In genomic region chr3:161349529-161350278, GRCh38 we compare ENCODE assay signal across 8 cellular contexts. TPM values are rescaled to one million over a fixed set of nuclear protein-coding genes. Genes with fewer than 3 reads are reported as not detected.
A peak's percentile ranks its signal among the peaks of the same experiment; 100 is the strongest.
DNase-seq lines count a peak whose midpoint lies in the region; ATAC-seq and TF ChIP-seq lines count a peak whose summit lies in the region.

No MANE protein-coding gene starts in this region.

- H3K27me3 Mint-ChIP-seq in activated CD4-positive, alpha-beta T cell treated with anti-CD3 and anti-CD28 coated beads, Interleukin-2, amount 10 ng/mL, durations not matched to agents 24 days and 14 days = peaks cover 46% of the 10 kb centered on the region
- no peaks in the 10 kb centered on the region for H3K27me3 Mint-ChIP-seq in glutamatergic neuron (ENCODE audit: unreplicated experiment)

- H3K4me3 ChIP-seq in fibroblast of villous mesenchyme (ENCODE audit: low read depth, low read length) = no peak overlapping the region

- H3K9me3 Mint-ChIP-seq in activated CD4-positive, alpha-beta T cell treated with anti-CD3 and anti-CD28 coated beads, Interleukin-2, amount 10 ng/mL, durations not matched to agents 24 days and 14 days = no peaks in the 10 kb centered on the region
- H3K9me3 Mint-ChIP-seq in glutamatergic neuron (ENCODE audit: unreplicated experiment) = no peaks in the 10 kb centered on the region

- peaks cover 8% of the 10 kb centered on the region for H3K4me1 Mint-ChIP-seq in activated CD4-positive, alpha-beta T cell treated with anti-CD3 and anti-CD28 coated beads, Interleukin-2, amount 10 ng/mL, durations not matched to agents 24 days and 14 days
- peaks cover 6% of the 10 kb centered on the region for H3K4me1 Mint-ChIP-seq in glutamatergic neuron (ENCODE audit: low read depth, unreplicated experiment)

- peak; percentile 49 for ATAC-seq in HG02981 (IDR thresholded peaks at IDR 0.05; ENCODE audit: unreplicated experiment)

- DNase-seq in EH (ENCODE audit: low read depth) (peak; percentile 91), fibroblast of villous mesenchyme (ENCODE audit: low read depth) (peak; percentile 85), GM10248 (ENCODE audit: extremely low spot score) (no peak), medulla oblongata (ENCODE audit: extremely low spot score) (no peak), ecto neural progenitor cell (ENCODE audit: low spot score) (no peak), glutamatergic neuron (no peak)
- DNase-seq in activated CD4-positive, alpha-beta T cell treated with anti-CD3 and anti-CD28 coated beads, Interleukin-2, amount 10 ng/mL, durations not matched to agents 24 days and 14 days = no peak

- CTCF ChIA-PET in GM10248 (lab: Yijun Ruan, JAX) = no interaction called here

- TF ChIP-seq CTCF in fibroblast of villous mesenchyme (IDR thresholded peaks at IDR 0.05; ENCODE audit: insufficient read depth, low read depth, low read length) = no peak
- TF ChIP-seq CTCF in GM10248 (IDR thresholded peaks at IDR 0.05; ENCODE audit: control extremely low read depth, extremely low read depth, low read depth, missing control alignments) = no peak
- no peak for TF ChIP-seq CTCF in glutamatergic neuron (IDR thresholded peaks at IDR 0.05; ENCODE audit: partially characterized antibody, unreplicated experiment)

- POLR2A ChIA-PET in GM10248 (lab: Yijun Ruan, JAX) = no interaction called here

- H3K4me3 Mint-ChIP-seq in activated CD4-positive, alpha-beta T cell treated with anti-CD3 and anti-CD28 coated beads, Interleukin-2, amount 10 ng/mL, durations not matched to agents 24 days and 14 days = no peak overlapping the region
- no peak overlapping the region for H3K4me3 Mint-ChIP-seq in glutamatergic neuron (ENCODE audit: unreplicated experiment)

- intact Hi-C loops in activated CD4-positive, alpha-beta T cell treated with anti-CD3 and anti-CD28 coated beads, Interleukin-2, amount 10 ng/mL, durations not matched to agents 24 days and 14 days (cut with micrococcal nuclease) = loop anchor here (2.0 kb wide), 1 partner anchor 39 kb away; no protein-coding TSS in a partner anchor

- no peaks in the 10 kb centered on the region for H3K36me3 Mint-ChIP-seq in activated CD4-positive, alpha-beta T cell treated with anti-CD3 and anti-CD28 coated beads, Interleukin-2, amount 10 ng/mL, durations not matched to agents 24 days and 14 days (ENCODE audit: low read depth)
- no peaks in the 10 kb centered on the region for H3K36me3 Mint-ChIP-seq in glutamatergic neuron (ENCODE audit: unreplicated experiment)

- H3K27ac Mint-ChIP-seq in activated CD4-positive, alpha-beta T cell treated with anti-CD3 and anti-CD28 coated beads, Interleukin-2, amount 10 ng/mL, durations not matched to agents 24 days and 14 days = peak overlapping the region; percentile 21
- H3K27ac Mint-ChIP-seq in glutamatergic neuron (ENCODE audit: unreplicated experiment) = no peak overlapping the region

RNA-seq across cellular contexts. Expression of gene SPTSSB, which starts 21.6 kb away (rescaled TPM):
- total RNA-seq in activated CD4-positive, alpha-beta T cell treated with anti-CD3 and anti-CD28 coated beads, Interleukin-2, amount 10 ng/mL, durations not matched to agents 24 days and 14 days = not detected in 2 replicates
- not detected in 2 replicates for total RNA-seq in fibroblast of villous mesenchyme
- 1.9 TPM for total RNA-seq in glutamatergic neuron (ENCODE audit: unreplicated experiment)

Comparison
In these comparisons a context has a peak if more than half of its experiments do, and no peak if none do; other contexts are left out.
1. DNase-seq: peak in EH (single experiment) and fibroblast of villous mesenchyme (single experiment); none in activated CD4-positive, alpha-beta T cell treated with anti-CD3 and anti-CD28 coated beads, Interleukin-2, amount 10 ng/mL, durations not matched to agents 24 days and 14 days (single experiment), GM10248 (single experiment), medulla oblongata (single experiment), ecto neural progenitor cell (single experiment) and glutamatergic neuron (single experiment).